In genomic region chr6:45574885-45575284, GRCh38 we compare ENCODE assay signal across 1 cellular context.
TF ChIP-seq lines count a peak whose summit lies in the region.

No MANE protein-coding gene starts in this region.

TF ChIP-seq in HepG2, 621 proteins besides CTCF, POLR2A, EP300 and RAD21 (continued from another document):
- TF ChIP-seq AHDC1 (CRISPR knock-in tag; IDR thresholded peaks at IDR 0.05; ENCODE audit: borderline replicate concordance), result no peak
